ENCODE assay signal across 8 cellular contexts in the genomic region with DNA sequence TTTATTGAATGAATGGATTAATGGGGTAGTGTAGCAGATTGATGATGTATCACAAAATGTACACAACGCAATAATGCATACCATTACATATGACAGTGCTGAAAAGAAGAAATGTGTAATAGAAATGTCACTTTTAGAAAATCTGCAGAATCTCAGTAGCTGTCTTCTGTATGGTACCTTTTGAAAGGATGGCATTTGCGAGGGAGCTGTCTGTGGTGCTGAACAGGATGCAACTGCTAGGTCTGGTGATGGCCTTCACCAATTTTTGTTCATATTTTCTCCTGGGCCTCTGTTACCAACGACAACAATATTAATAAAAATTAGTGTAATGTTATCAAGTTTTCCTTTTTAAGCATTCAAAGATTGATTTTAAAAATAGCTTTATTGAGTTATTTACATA. TPM values are rescaled to one million over a fixed set of nuclear protein-coding genes. Genes with fewer than 3 reads are reported as not detected.
DNase-seq lines count a peak whose midpoint lies in the region; ATAC-seq and TF ChIP-seq lines count a peak whose summit lies in the region.

No MANE protein-coding gene starts in this region.

- H2AFZ ChIP-seq in GM23248, result no peak overlapping the region

- peaks cover 6% of the 10 kb centered on the region for H3K9me3 Mint-ChIP-seq in activated naive CD4-positive, alpha-beta T cell treated with anti-CD3 and anti-CD28 coated beads for 36 hours

- H3K9me3 ChIP-seq in GM23248 (ENCODE audit: low read depth) (no peaks in the 10 kb centered on the region), left lung (no peaks in the 10 kb centered on the region), ascending aorta (no peaks in the 10 kb centered on the region)

- WGBS in GM23248 (ENCODE audit: low coverage in 1 of 2, low lambda C conversion rate in 2 of 2, missing lambda C conversion rate in 2 of 2), 2 experiments, result 14 to 16% methylated on average over 3 of the region's 3 CpGs

- H3K79me2 ChIP-seq in GM23248 (ENCODE audit: insufficient read depth), result no peaks in the 10 kb centered on the region

- H3K27ac ChIP-seq in GM23248, result no peak overlapping the region
- H3K27ac ChIP-seq in left lung, result no peak overlapping the region
- H3K27ac ChIP-seq in ascending aorta, result no peak overlapping the region

- H3K27me3 Mint-ChIP-seq in activated naive CD4-positive, alpha-beta T cell treated with anti-CD3 and anti-CD28 coated beads for 36 hours (ENCODE audit: low read depth), result no peaks in the 10 kb centered on the region

- in situ Hi-C loops in GM23248 (cut with MboI), result no loop called here

- H3K36me3 ChIP-seq in GM23248 (ENCODE audit: low read depth) (no peaks in the 10 kb centered on the region), left lung (no peaks in the 10 kb centered on the region), ascending aorta (no peaks in the 10 kb centered on the region)

- TF ChIP-seq CTCF in left lung (IDR thresholded peaks at IDR 0.05) (no peak), ascending aorta (IDR thresholded peaks at IDR 0.05) (no peak)

- no peaks in the 10 kb centered on the region for H3K4me1 ChIP-seq in GM23248 (ENCODE audit: insufficient read depth)
- no peaks in the 10 kb centered on the region for H3K4me1 ChIP-seq in left lung
- H3K4me1 ChIP-seq in ascending aorta, result no peaks in the 10 kb centered on the region

- H3K36me3 Mint-ChIP-seq in activated naive CD4-positive, alpha-beta T cell treated with anti-CD3 and anti-CD28 coated beads for 36 hours (ENCODE audit: low read depth), result no peaks in the 10 kb centered on the region

- H3K27ac Mint-ChIP-seq in activated naive CD4-positive, alpha-beta T cell treated with anti-CD3 and anti-CD28 coated beads for 36 hours, result no peak overlapping the region

- intact Hi-C loops in activated naive CD4-positive, alpha-beta T cell treated with anti-CD3 and anti-CD28 coated beads for 36 hours (cut with micrococcal nuclease), result no loop called here
- intact Hi-C loops in left lung (cut with DNase I), result no loop called here
- intact Hi-C loops in ascending aorta (cut with DNase I), result no loop called here

- no peaks in the 10 kb centered on the region for H3K9me2 ChIP-seq in GM23248 (ENCODE audit: insufficient read depth)

- ATAC-seq in left lung, result peak; percentile 70

- H4K20me1 ChIP-seq in GM23248 (ENCODE audit: insufficient read depth), result no peaks in the 10 kb centered on the region

- H3K4me3 Mint-ChIP-seq in activated naive CD4-positive, alpha-beta T cell treated with anti-CD3 and anti-CD28 coated beads for 36 hours, result no peak overlapping the region

- no peaks in the 10 kb centered on the region for H3F3A ChIP-seq in GM23248 (ENCODE audit: insufficient read depth)

- peaks cover 16% of the 10 kb centered on the region for H3K27me3 ChIP-seq in GM23248 (replicated peaks; ENCODE audit: insufficient read depth)
- H3K27me3 ChIP-seq in left lung, result no peaks in the 10 kb centered on the region
- no peaks in the 10 kb centered on the region for H3K27me3 ChIP-seq in ascending aorta

- H3K4me2 ChIP-seq in GM23248 (ENCODE audit: unreplicated experiment), result no peak overlapping the region

- DNase-seq in GM23248, result peak; percentile 65
- DNase-seq in RPMI8226, result peak; percentile 57
- peak; percentile 75 for DNase-seq in activated naive CD4-positive, alpha-beta T cell treated with anti-CD3 and anti-CD28 coated beads for 36 hours
- DNase-seq in left lung, result no peak
- DNase-seq in stimulated activated naive CD4-positive, alpha-beta T cell (lab: John Stamatoyannopoulos, UW), result peak in 4 of 6 experiments; percentile 5 to 45 (median 18)
- DNase-seq in ascending aorta (ENCODE audit: low spot score in 2 of 2), result no peak
- DNase-seq in NCI-H774 (lab: John Stamatoyannopoulos, UW), result no peak
- DNase-seq in amygdala (lab: John Stamatoyannopoulos, UW), result no peak

- CTCF ChIA-PET in activated naive CD4-positive, alpha-beta T cell treated with anti-CD3 and anti-CD28 coated beads for 36 hours (lab: Charles Lee), result interaction anchor here (0.8 kb wide), 1 partner anchor 20 kb away, joined by 3 read pairs; no protein-coding TSS in a partner anchor

- H3K9ac ChIP-seq in GM23248, result no peak overlapping the region

- H3K4me3 ChIP-seq in GM23248 (no peak overlapping the region), left lung (no peak overlapping the region), ascending aorta (no peak overlapping the region)

- no peaks in the 10 kb centered on the region for H3K4me1 Mint-ChIP-seq in activated naive CD4-positive, alpha-beta T cell treated with anti-CD3 and anti-CD28 coated beads for 36 hours (ENCODE audit: low read depth)

RNA-seq across cellular contexts. Expression of gene OTULIN, which starts 36.2 kb away (rescaled TPM):
- total RNA-seq in GM23248 (2014; rRNA removed; shearing (Covaris generic)), result 24.4 and 36.8 TPM in 2 replicates
- polyA plus RNA-seq in GM23248 (2016; fragmentation: Nextera tagmentation; extraction: Ambion mirVana), result 12.8 and 13.7 TPM in 2 replicates
- total RNA-seq in activated naive CD4-positive, alpha-beta T cell treated with anti-CD3 and anti-CD28 coated beads for 36 hours, result 10 to 100 TPM; 46.4 to 48.0 TPM
- 10 to 100 TPM; 31.1 to 34.3 TPM for total RNA-seq in left lung
- total RNA-seq in ascending aorta, result 56.9 TPM

RNA-seq across cellular contexts. Expression of gene OTULINL, which starts 46.8 kb away (rescaled TPM):
- 1.3 TPM in 1 of 2 replicates, not detected in the other for total RNA-seq in GM23248 (2014; rRNA removed; shearing (Covaris generic))
- 0.23 and 0.41 TPM in 2 replicates for polyA plus RNA-seq in GM23248 (2016; fragmentation: Nextera tagmentation; extraction: Ambion mirVana)
- 10 to 100 TPM in 1 of 2 experiments, 1 to 10 TPM in 1; 9.1 to 10.6 TPM for total RNA-seq in activated naive CD4-positive, alpha-beta T cell treated with anti-CD3 and anti-CD28 coated beads for 36 hours
- total RNA-seq in left lung, result 10 to 100 TPM; 33.5 to 54.7 TPM
- total RNA-seq in ascending aorta, result 0.21 TPM

Comparison
In these comparisons a context has a peak if more than half of its experiments do, and no peak if none do; other contexts are left out.
1. DNase-seq: peak in GM23248 (single experiment), RPMI8226 (single experiment), activated naive CD4-positive, alpha-beta T cell treated with anti-CD3 and anti-CD28 coated beads for 36 hours (single experiment) and stimulated activated naive CD4-positive, alpha-beta T cell (4 of 6); none in left lung (0 of 2), ascending aorta (0 of 2), NCI-H774 (single experiment) and amygdala (0 of 56).